ENCODE assay signal across 8 cellular contexts in the genomic region with DNA sequence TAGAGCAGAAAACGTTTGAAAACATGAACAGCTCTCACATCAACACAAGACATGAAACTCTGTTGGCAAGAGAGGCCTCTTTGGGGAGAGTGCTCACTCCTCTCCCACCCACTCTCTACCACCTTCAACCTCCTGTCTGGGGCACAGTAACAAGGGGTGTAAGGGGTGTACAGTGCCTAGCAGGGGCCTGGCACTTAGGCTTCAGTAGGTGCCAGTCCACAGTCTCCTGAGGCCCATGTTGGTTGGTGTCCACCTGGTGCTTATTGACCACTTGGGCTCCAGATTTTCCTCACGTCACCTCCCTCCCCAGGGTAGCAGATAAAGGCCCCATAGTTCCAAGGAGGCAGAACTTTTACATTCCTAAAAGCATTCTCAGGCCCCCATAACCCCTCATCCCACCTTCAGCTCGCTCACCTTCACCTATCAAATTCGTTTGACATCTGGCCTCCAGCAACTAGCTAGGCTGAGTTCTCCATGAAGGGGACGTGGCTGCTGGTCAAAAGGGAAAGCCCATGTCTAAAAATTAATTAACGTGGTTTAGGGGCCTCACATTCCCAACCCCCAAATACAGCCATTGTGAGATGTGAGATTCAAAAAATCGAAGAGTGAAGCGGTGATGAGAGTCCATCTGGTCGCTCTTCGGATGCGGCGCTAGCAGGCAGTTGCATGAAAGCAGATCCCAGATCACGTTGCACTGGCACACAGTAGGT. TPM values are rescaled to one million over a fixed set of nuclear protein-coding genes. Genes with fewer than 3 reads are reported as not detected.
DNase-seq lines count a peak whose midpoint lies in the region; ATAC-seq, FAIRE-seq and TF ChIP-seq lines count a peak whose summit lies in the region.

No MANE protein-coding gene starts in this region.

- intact Hi-C loops in heart left ventricle (cut with DNase I): loop anchor here in 4 of 10 donors (5.0 to 10.0 kb wide), 4 partner anchors 46 to 198 kb away; no protein-coding TSS in a partner anchor
- intact Hi-C loops in left cardiac atrium (cut with DNase I): loop anchor here in 1 of 2 donors (10.0 kb wide), 1 partner anchor 48 kb away; no protein-coding TSS in a partner anchor
- intact Hi-C loops in uterus (cut with DNase I; ENCODE audit: low total_unique reads): no loop called here

- H3K9ac ChIP-seq in mesendoderm (ENCODE audit: low read length): no peak overlapping the region

- H3K4me2 ChIP-seq in mesendoderm (ENCODE audit: low read length): peak overlapping the region; percentile 89

- no peak overlapping the region for H2BK5ac ChIP-seq in mesendoderm (ENCODE audit: low read length)

- in situ Hi-C loops in brain microvascular endothelial cell (cut with HindIII; ENCODE audit: low pct_ligation_motif_present, low sequenced_read_pairs): no loop called here

- ATAC-seq in heart left ventricle (no peak), left cardiac atrium (no peak)

- 65 to 72% (median 70%) methylated on average over 13 of the region's 13 CpGs for WGBS in heart left ventricle, 4 donors
- no CpG with 5 or more reads among the region's 13 CpGs for WGBS in mesendoderm (ENCODE audit: extremely low coverage, insufficient coverage, low lambda C conversion rate)

- no peak overlapping the region for H4K8ac ChIP-seq in mesendoderm (ENCODE audit: low read depth, low read length)

- H2AK5ac ChIP-seq in mesendoderm (ENCODE audit: low read length): no peak overlapping the region

- peaks cover 0 to 6% (median 0%) of the 10 kb centered on the region in 9 donors for H3K36me3 ChIP-seq in heart left ventricle
- peaks cover 4% of the 10 kb centered on the region for H3K36me3 ChIP-seq in brain microvascular endothelial cell (replicated peaks)
- no peaks in the 10 kb centered on the region for H3K36me3 ChIP-seq in mesendoderm (ENCODE audit: control insufficient read depth, insufficient read depth, low read length)
- no peaks in the 10 kb centered on the region for H3K36me3 ChIP-seq in uterus

- H4K5ac ChIP-seq in mesendoderm (ENCODE audit: low read length): no peak overlapping the region

- POLR2A ChIA-PET in GM10248 (lab: Yijun Ruan, JAX): no interaction called here

- TF ChIP-seq CTCF in heart left ventricle (IDR thresholded peaks at IDR 0.05) (no peak), brain microvascular endothelial cell (IDR thresholded peaks at IDR 0.05; ENCODE audit: low read depth, low read length, missing control alignments) (no peak), uterus (IDR thresholded peaks at IDR 0.05) (no peak), GM10248 (IDR thresholded peaks at IDR 0.05; ENCODE audit: control extremely low read depth, extremely low read depth, low read depth, missing control alignments) (no peak)

- no peak overlapping the region for H3K4ac ChIP-seq in mesendoderm (ENCODE audit: low read depth, low read length)

- H3K27me3 ChIP-seq in heart left ventricle (no peaks in the 10 kb centered on the region), brain microvascular endothelial cell (replicated peaks) (no peaks in the 10 kb centered on the region), mesendoderm (ENCODE audit: insufficient read depth, low read length, poor library complexity) (no peaks in the 10 kb centered on the region), uterus (no peaks in the 10 kb centered on the region)

- H3K56ac ChIP-seq in mesendoderm (ENCODE audit: low read length): peak overlapping the region; percentile 67

- H2BK15ac ChIP-seq in mesendoderm (replicated peaks; ENCODE audit: low read depth): no peak overlapping the region

- H2BK120ac ChIP-seq in mesendoderm (ENCODE audit: low read depth, low read length): no peak overlapping the region

- TF ChIP-seq POLR2A in heart left ventricle (IDR thresholded peaks at IDR 0.05) (no peak), uterus (IDR thresholded peaks at IDR 0.05) (no peak), H54 (IDR thresholded peaks at IDR 0.05; ENCODE audit: low read depth, low read length) (no peak)

- FAIRE-seq in H54 (lab: Jason Lieb, UNC): no peak

- CTCF ChIA-PET in GM10248 (lab: Yijun Ruan, JAX): interaction anchor here (1.4 kb wide), 1 partner anchor 50 kb away, joined by 5 read pairs; no protein-coding TSS in a partner anchor

- no peak overlapping the region for H3K18ac ChIP-seq in mesendoderm (ENCODE audit: low read length)

- H3K27ac ChIP-seq in heart left ventricle: peak overlapping the region in 10 of 12 donors; percentile 88 to 97 (median 94)
- peak overlapping the region; percentile 99 for H3K27ac ChIP-seq in brain microvascular endothelial cell
- no peak overlapping the region for H3K27ac ChIP-seq in mesendoderm (ENCODE audit: low read depth, low read length)
- H3K27ac ChIP-seq in uterus: peak overlapping the region; percentile 93 to 97

- DNase-seq in heart left ventricle (peak in 1 of 5 donors; percentile 17), left cardiac atrium (no peak), brain microvascular endothelial cell (no peak), mesendoderm (no peak), uterus (no peak), hypothalamus (lab: John Stamatoyannopoulos, UW) (no peak), GM10248 (ENCODE audit: extremely low spot score) (no peak), H54 (ENCODE audit: insufficient read length, low spot score) (no peak)

- H3K4me1 ChIP-seq in heart left ventricle (peaks cover 0 to 42% (median 34%) of the 10 kb centered on the region in 12 donors), mesendoderm (ENCODE audit: control insufficient read depth, low read depth, low read length) (peaks cover 8% of the 10 kb centered on the region), uterus (peaks cover 7 to 18% of the 10 kb centered on the region in 2 donors)

- H3K79me2 ChIP-seq in mesendoderm (ENCODE audit: control insufficient read depth, insufficient read depth, low read length): peaks cover 35% of the 10 kb centered on the region

- H3K9me3 ChIP-seq in heart left ventricle (no peaks in the 10 kb centered on the region), uterus (no peaks in the 10 kb centered on the region)

- peaks cover 17% of the 10 kb centered on the region for H3K79me1 ChIP-seq in mesendoderm (ENCODE audit: low read length)

- H3K4me3 ChIP-seq in heart left ventricle: peak overlapping the region; percentile 58 to 97 (median 82)
- peak overlapping the region; percentile 94 for H3K4me3 ChIP-seq in brain microvascular endothelial cell (ENCODE audit: low read depth, low read length)
- no peak overlapping the region for H3K4me3 ChIP-seq in mesendoderm (ENCODE audit: low read length)
- peak overlapping the region; percentile 72 to 90 for H3K4me3 ChIP-seq in uterus

- H3K23ac ChIP-seq in mesendoderm (ENCODE audit: low read length): no peak overlapping the region

RNA-seq across cellular contexts. Expression of gene MED15, which starts 0.7 kb away (rescaled TPM):
- total RNA-seq in heart left ventricle: 10 to 100 TPM; 27.9 to 78.3 (median 43.0) TPM
- polyA plus RNA-seq in heart left ventricle: 10 to 100 TPM; 29.1 to 42.6 TPM
- 10 to 100 TPM; 42.7 to 47.9 TPM for total RNA-seq in left cardiac atrium
- polyA plus RNA-seq in mesendoderm (2013, experiment 1 of 2): 33.8 TPM
- 33.3 TPM for polyA plus RNA-seq in mesendoderm (2013, experiment 2 of 2)
- 100 to 1,000 TPM in 1 of 4 donors, 10 to 100 TPM in 3; 16.5 to 110 (median 38.6) TPM for total RNA-seq in uterus

RNA-seq across cellular contexts. Expression of gene KLHL22, which starts 11.1 kb away (rescaled TPM):
- total RNA-seq in heart left ventricle (10 to 100 TPM; 10.2 to 23.6 (median 17.1) TPM), left cardiac atrium (10 to 100 TPM; 18.7 to 19.6 TPM), uterus (10 to 100 TPM; 14.1 to 73.8 (median 42.7) TPM)
- 10 to 100 TPM; 11.3 to 14.3 TPM for polyA plus RNA-seq in heart left ventricle
- 1.9 TPM for polyA plus RNA-seq in mesendoderm (2013, experiment 1 of 2)
- polyA plus RNA-seq in mesendoderm (2013, experiment 2 of 2): 1.8 TPM
